8 cellular contexts compared by ENCODE assay signal in the genomic region with DNA sequence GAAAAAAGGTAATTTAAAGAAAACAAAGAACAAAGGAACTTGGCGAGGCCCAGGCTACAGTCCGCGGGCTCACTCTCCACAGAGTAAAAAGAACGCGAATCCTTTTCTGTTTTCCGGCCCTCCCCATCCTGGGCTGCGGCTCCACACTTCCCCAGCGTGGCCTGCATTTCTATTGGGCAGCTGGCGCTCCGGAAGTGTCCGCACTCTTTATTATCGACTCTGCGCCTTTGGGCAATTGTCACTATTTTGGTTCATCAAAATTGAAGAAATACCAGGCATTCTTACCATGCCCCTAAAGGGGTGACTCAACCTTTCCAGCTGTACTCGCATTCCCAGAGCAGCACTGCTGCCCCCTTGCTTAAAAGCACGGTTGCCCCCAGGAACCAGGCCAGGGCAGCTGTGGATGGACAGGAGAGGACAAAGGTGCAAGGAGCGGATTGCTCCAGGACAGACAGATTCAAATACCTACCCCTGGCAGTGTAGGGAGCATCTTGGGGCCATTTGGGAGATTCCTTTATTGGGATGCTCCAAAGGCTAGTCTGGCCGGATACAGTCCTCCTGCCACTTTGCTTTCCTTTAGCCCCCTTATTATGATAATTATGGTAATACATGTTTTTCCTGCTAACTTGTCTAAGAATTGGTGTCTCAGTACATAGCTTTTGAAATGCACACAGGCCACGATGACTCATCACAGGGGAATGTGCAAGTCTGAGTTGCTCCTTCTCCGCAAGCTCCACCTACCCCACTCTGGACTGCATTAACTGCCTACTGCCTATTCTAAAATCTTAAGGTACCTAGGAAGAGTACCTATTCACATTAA. TPM values are rescaled to one million over a fixed set of nuclear protein-coding genes. Genes with fewer than 3 reads are reported as not detected.
DNase-seq lines count a peak whose midpoint lies in the region; ATAC-seq and TF ChIP-seq lines count a peak whose summit lies in the region.

No MANE protein-coding gene starts in this region.

- H3K4me1 ChIP-seq in HUES48 (ENCODE audit: control insufficient read depth, insufficient read depth, low read length), result peaks cover 47% of the 10 kb centered on the region

- peaks cover 20% of the 10 kb centered on the region for H3K27me3 ChIP-seq in HUES48 (ENCODE audit: control insufficient read depth, insufficient read depth, low read length)

- peak; percentile 90 to 92 for ATAC-seq in activated CD4-positive, CD25-positive, alpha-beta regulatory T cell treated with anti-CD3 and anti-CD28 coated beads, Interleukin-2, amount 50 U/mL, for 24 hours

- H3K9me3 Mint-ChIP-seq in chondrocyte (ENCODE audit: low read depth), result no peaks in the 10 kb centered on the region

- H3K36me3 ChIP-seq in HUES48 (ENCODE audit: control insufficient read depth, insufficient read depth, low read length), result no peaks in the 10 kb centered on the region

- H3K9me3 ChIP-seq in HUES48 (ENCODE audit: control insufficient read depth, insufficient read depth, low read length), result no peaks in the 10 kb centered on the region

- peak; percentile 73 for TF ChIP-seq CTCF in chondrocyte (IDR thresholded peaks at IDR 0.05)

- H3K27me3 Mint-ChIP-seq in chondrocyte (ENCODE audit: low read depth), result no peaks in the 10 kb centered on the region

- peaks cover 42% of the 10 kb centered on the region for H3K4me1 Mint-ChIP-seq in chondrocyte (ENCODE audit: low read depth)

- H3K4me3 Mint-ChIP-seq in chondrocyte (ENCODE audit: unreplicated experiment), result peak overlapping the region; percentile 83

- peak overlapping the region; percentile 75 for H3K4me3 ChIP-seq in HUES48 (ENCODE audit: low read depth, low read length)

- peak overlapping the region; percentile 98 for H3K27ac ChIP-seq in HUES48 (ENCODE audit: low read depth, low read length)

- H3K9ac ChIP-seq in HUES48 (ENCODE audit: low read depth, low read length), result peak overlapping the region; percentile 77

- no peaks in the 10 kb centered on the region for H3K36me3 Mint-ChIP-seq in chondrocyte (ENCODE audit: low read depth)

- DNase-seq in GF-D8 (lab: John Stamatoyannopoulos, UW) (peak; percentile 57), chondrocyte (ENCODE audit: low spot score) (no peak), kidney tubule cell (ENCODE audit: low spot score) (peak; percentile 98), NCI-H1417 (lab: John Stamatoyannopoulos, UW) (no peak), COLO668 (lab: John Stamatoyannopoulos, UW; ENCODE audit: unreplicated experiment) (no peak)
- DNase-seq in stimulated activated CD4-positive, alpha-beta T cell treated with anti-CD3 and anti-CD28 coated beads, Interleukin-1b, Interleukin-23, amount 100 ng/mL, for 48 hours, result peak; percentile 77

- peak overlapping the region; percentile 95 for H3K27ac Mint-ChIP-seq in chondrocyte (ENCODE audit: unreplicated experiment)

RNA-seq across cellular contexts. Expression of gene SLFN12, which starts 1.0 kb away (rescaled TPM):
- total RNA-seq in chondrocyte, result 10.5 to 19.2 TPM (median 13.1 TPM) in 3 replicates

RNA-seq across cellular contexts. Expression of gene SLFN13, which starts 15.3 kb away (rescaled TPM):
- total RNA-seq in chondrocyte, result 4.5 to 5.0 TPM (median 4.9 TPM) in 3 replicates

RNA-seq across cellular contexts. Expression of gene SLFN11, which starts 59.9 kb away (rescaled TPM):
- total RNA-seq in chondrocyte, result 15.2 to 19.0 TPM (median 18.2 TPM) in 3 replicates

Comparison
In these comparisons a context has a peak if more than half of its experiments do, and no peak if none do; other contexts are left out.
1. DNase-seq: peak in GF-D8 (single experiment), kidney tubule cell (single experiment) and stimulated activated CD4-positive, alpha-beta T cell treated with anti-CD3 and anti-CD28 coated beads, Interleukin-1b, Interleukin-23, amount 100 ng/mL, for 48 hours (single experiment); none in chondrocyte (single experiment), NCI-H1417 (0 of 3) and COLO668 (single experiment).